12 cellular contexts compared by ENCODE assay signal in the genomic region with DNA sequence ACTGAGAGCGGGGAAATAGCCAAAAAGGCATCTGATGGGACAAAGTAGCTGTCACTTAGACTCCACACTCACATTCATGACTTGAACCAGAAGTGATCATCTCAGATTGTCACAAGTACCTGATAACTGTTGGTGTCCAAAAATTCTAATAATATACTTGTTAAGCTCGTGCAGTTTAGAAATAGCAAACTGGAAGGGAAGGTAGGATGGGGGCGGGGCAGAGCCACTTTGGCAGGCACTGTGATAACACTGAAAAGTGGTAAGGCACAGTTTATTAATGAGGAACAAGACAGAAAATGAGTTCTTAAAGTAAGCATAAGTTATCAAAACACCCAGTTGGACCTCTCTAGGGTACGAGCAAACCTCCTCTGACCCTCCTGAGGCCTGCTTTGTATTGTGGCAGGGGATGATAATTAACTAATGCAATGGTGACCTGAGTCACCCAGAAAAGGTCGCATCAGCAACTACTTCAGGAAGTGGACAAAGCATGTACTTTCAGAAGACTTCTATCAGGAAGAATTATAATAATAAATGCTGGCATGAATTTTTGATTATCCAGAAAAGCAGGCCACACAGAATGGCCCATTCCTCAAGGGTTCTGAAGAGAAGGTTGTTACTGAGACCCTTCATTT. TPM values are rescaled to one million over a fixed set of nuclear protein-coding genes. Genes with fewer than 3 reads are reported as not detected.
"Had no signal": no experiment of that assay in that cellular context is flagged by ENCODE, and none has a peak within 500 bp of the region (broad histone marks: within the 10 kb centered on the region; RNA-seq: fewer than 3 reads in every experiment).

No MANE protein-coding gene starts in this region.

- ATAC-seq: activated T-helper 17 cell treated with anti-CD3 and anti-CD28 coated beads, Interleukin-2, amount 50 U/mL, for 72 hours; natural killer cell treated with Interleukin-12 subunit alpha and Interleukin-12 subunit beta and Interleukin-15 and Interleukin-18, amount 100 ng/mL, for 72 hours had no signal

- H3K4me1 Mint-ChIP-seq: activated naive CD4-positive, alpha-beta T cell treated with anti-CD3 and anti-CD28 coated beads, Interleukin-2, amount 10 ng/mL, durations not matched to agents 7 days and 5 days; activated T-helper 17 cell treated with anti-CD3 and anti-CD28 coated beads, Interleukin-2, amount 50 U/mL, for 72 hours; immature natural killer cell had no signal

- H3K27ac Mint-ChIP-seq: activated naive CD4-positive, alpha-beta T cell treated with anti-CD3 and anti-CD28 coated beads, Interleukin-2, amount 10 ng/mL, durations not matched to agents 7 days and 5 days; activated T-helper 17 cell treated with anti-CD3 and anti-CD28 coated beads, Interleukin-2, amount 50 U/mL, for 72 hours; immature natural killer cell; natural killer cell treated with Interleukin-12 subunit alpha and Interleukin-12 subunit beta and Interleukin-15 and Interleukin-18, amount 100 ng/mL, for 72 hours had no signal

- DNase-seq: activated CD4-positive, alpha-beta T cell treated with anti-CD3 and anti-CD28 coated beads, Interleukin-2, amount 50 U/mL, for 1 hour; activated naive CD4-positive, alpha-beta T cell treated with anti-CD3 and anti-CD28 coated beads, Interleukin-2, amount 10 ng/mL, durations not matched to agents 7 days and 5 days; activated T-cell treated with anti-CD3 and anti-CD28 coated beads for 4 hours; dermis blood vessel endothelial cell; immature natural killer cell; occipital lobe; substantia nigra had no signal

- H3K4me3 Mint-ChIP-seq: activated naive CD4-positive, alpha-beta T cell treated with anti-CD3 and anti-CD28 coated beads, Interleukin-2, amount 10 ng/mL, durations not matched to agents 7 days and 5 days; activated T-helper 17 cell treated with anti-CD3 and anti-CD28 coated beads, Interleukin-2, amount 50 U/mL, for 72 hours; central memory CD8-positive, alpha-beta T cell; immature natural killer cell; natural killer cell treated with Interleukin-12 subunit alpha and Interleukin-12 subunit beta and Interleukin-15 and Interleukin-18, amount 100 ng/mL, for 72 hours had no signal

- H3K36me3 Mint-ChIP-seq: activated naive CD4-positive, alpha-beta T cell treated with anti-CD3 and anti-CD28 coated beads, Interleukin-2, amount 10 ng/mL, durations not matched to agents 7 days and 5 days; immature natural killer cell; natural killer cell treated with Interleukin-12 subunit alpha and Interleukin-12 subunit beta and Interleukin-15 and Interleukin-18, amount 100 ng/mL, for 72 hours had no signal

RNA-seq across cellular contexts. Expression of a gene that starts 54.4 kb away (rescaled TPM):
- total RNA-seq: activated CD8-positive, alpha-beta memory T cell treated with anti-CD3 and anti-CD28 coated beads for 36 hours; activated T-helper 17 cell treated with anti-CD3 and anti-CD28 coated beads, Interleukin-2, amount 50 U/mL, for 72 hours; natural killer cell treated with Interleukin-12 subunit alpha and Interleukin-12 subunit beta and Interleukin-15 and Interleukin-18, amount 100 ng/mL, for 72 hours; T-helper 2 cell treated with Interferon-gamma antibody and Interleukin-4, amounts not matched to agents 100 ng/mL and 5 ng/mL, for 36 hours had no signal
